ENCODE assay signal across 10 cellular contexts in the genomic region with DNA sequence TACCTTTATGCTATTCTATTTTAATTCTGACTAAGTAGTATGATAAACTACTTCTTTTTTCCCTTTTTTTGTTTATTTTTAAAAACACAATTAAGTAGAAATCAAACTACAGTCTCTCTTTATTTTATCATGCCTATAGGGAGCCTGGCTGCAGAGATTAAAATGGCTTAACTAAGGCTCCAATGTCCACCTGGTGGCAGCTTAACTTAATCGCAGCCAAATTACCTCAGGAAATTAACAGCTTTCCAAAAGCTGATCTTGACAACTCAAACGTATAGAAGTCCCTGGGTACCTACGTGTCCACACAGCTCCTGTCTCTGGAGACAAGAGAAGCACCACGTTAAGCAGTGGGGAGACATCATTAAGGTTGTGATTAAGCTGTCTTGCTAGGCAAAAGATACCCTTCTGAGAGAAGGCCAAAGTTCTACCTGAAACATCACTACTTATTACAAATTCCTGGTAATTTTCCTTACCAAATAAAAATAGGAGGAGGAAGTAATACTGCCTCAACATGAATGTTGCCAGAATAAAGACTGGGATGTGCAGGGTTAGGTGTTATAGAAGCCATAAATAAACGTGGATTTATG.
DNase-seq lines count a peak whose midpoint lies in the region; ATAC-seq and TF ChIP-seq lines count a peak whose summit lies in the region.
"Had no signal": no experiment of that assay in that cellular context is flagged by ENCODE, and none has a peak within 500 bp of the region (broad histone marks: within the 10 kb centered on the region; RNA-seq: fewer than 3 reads in every experiment).

No MANE protein-coding gene starts in this region.

- intact Hi-C loops in esophagus muscularis mucosa (cut with DNase I), result no loop called here

- no peak overlapping the region for H3K4me3 ChIP-seq in MM.1S (ENCODE audit: low read length)
- no peak overlapping the region for H3K4me3 ChIP-seq in cardiac fibroblast (replicated peaks in 1 of 2; ENCODE audit: low read depth in 2 of 2, low read length in 2 of 2)
- H3K4me3 ChIP-seq in esophagus muscularis mucosa, result no peak overlapping the region

- H3K4me2 ChIP-seq in MM.1S (ENCODE audit: low read depth, low read length), result no peak overlapping the region

- DNase-seq in DMS 273 (lab: John Stamatoyannopoulos, UW; ENCODE audit: unreplicated experiment), result peak; percentile 24
- no peak for DNase-seq in DMS 273 treated with DMSO at 0.1 percent for 48 hours (lab: John Stamatoyannopoulos, UW)
- peak; percentile 35 for DNase-seq in MM.1S
- peak; percentile 61 to 62 for DNase-seq in cardiac fibroblast (ENCODE audit: low read depth in 2 of 2)
- no peak for DNase-seq in osteocyte (ENCODE audit: extremely low spot score, unreplicated experiment)
- DNase-seq in activated CD8-positive, alpha-beta memory T cell treated with anti-CD3 and anti-CD28 coated beads, Interleukin-2, amount 10 ng/mL, durations not matched to agents 7 days and 5 days, result no peak
- no peak for DNase-seq in esophagus muscularis mucosa (ENCODE audit: extremely low spot score)
- DNase-seq: activated CD8-positive, alpha-beta T cell treated with anti-CD3 and anti-CD28 coated beads, Interleukin-2, amount 10 ng/mL, durations not matched to agents 7 days and 5 days; stimulated activated CD8-positive, alpha-beta memory T cell treated with anti-CD3 and anti-CD28 coated beads, Interleukin-4, amount 100 ng/mL, for 48 hours had no signal

- H3K4me1 ChIP-seq in MM.1S (ENCODE audit: low read length) (no peaks in the 10 kb centered on the region), esophagus muscularis mucosa (no peaks in the 10 kb centered on the region)

- H3K4me1 Mint-ChIP-seq in osteocyte (ENCODE audit: unreplicated experiment), result no peaks in the 10 kb centered on the region
- H3K4me1 Mint-ChIP-seq in activated CD8-positive, alpha-beta memory T cell treated with anti-CD3 and anti-CD28 coated beads, Interleukin-2, amount 10 ng/mL, durations not matched to agents 7 days and 5 days, result no peaks in the 10 kb centered on the region

- TF ChIP-seq POLR2A in esophagus muscularis mucosa (IDR thresholded peaks at IDR 0.05; ENCODE audit: low read depth), result no peak

- peak; percentile 39 for TF ChIP-seq CTCF in MM.1S (IDR thresholded peaks at IDR 0.05; ENCODE audit: low read length)
- TF ChIP-seq CTCF in cardiac fibroblast (IDR thresholded peaks at IDR 0.05; ENCODE audit: low read depth, low read length), result peak; percentile 67
- TF ChIP-seq CTCF in osteocyte (IDR thresholded peaks at IDR 0.05), result peak; percentile 63
- TF ChIP-seq CTCF in esophagus muscularis mucosa (IDR thresholded peaks at IDR 0.05), result peak in 1 of 3 experiments; percentile 25

- CTCF ChIA-PET in activated CD8-positive, alpha-beta memory T cell treated with anti-CD3 and anti-CD28 coated beads, Interleukin-2, amount 10 ng/mL, durations not matched to agents 7 days and 5 days (lab: Charles Lee), result no interaction called here

- peaks cover 17% of the 10 kb centered on the region for H3K9me3 Mint-ChIP-seq in osteocyte (ENCODE audit: unreplicated experiment)
- H3K9me3 Mint-ChIP-seq in activated CD8-positive, alpha-beta memory T cell treated with anti-CD3 and anti-CD28 coated beads, Interleukin-2, amount 10 ng/mL, durations not matched to agents 7 days and 5 days (ENCODE audit: low read depth), result no peaks in the 10 kb centered on the region

- no peaks in the 10 kb centered on the region for H3F3A ChIP-seq in MM.1S (ENCODE audit: insufficient read depth, low read length)

- H3K36me3 ChIP-seq in MM.1S (replicated peaks; ENCODE audit: insufficient read depth, low read length), result no peaks in the 10 kb centered on the region
- H3K36me3 ChIP-seq in esophagus muscularis mucosa, result no peaks in the 10 kb centered on the region

- no peaks in the 10 kb centered on the region for H3K36me3 Mint-ChIP-seq in osteocyte (ENCODE audit: unreplicated experiment)
- H3K36me3 Mint-ChIP-seq in activated CD8-positive, alpha-beta memory T cell treated with anti-CD3 and anti-CD28 coated beads, Interleukin-2, amount 10 ng/mL, durations not matched to agents 7 days and 5 days, result no peaks in the 10 kb centered on the region

- no peak overlapping the region for H3K9ac ChIP-seq in MM.1S (ENCODE audit: low read length)

- H3K9me2 ChIP-seq in MM.1S (replicated peaks; ENCODE audit: insufficient read depth, low read length), result no peaks in the 10 kb centered on the region

- H3K79me2 ChIP-seq in MM.1S (ENCODE audit: low read length), result no peaks in the 10 kb centered on the region

- TF ChIP-seq EP300 in esophagus muscularis mucosa (IDR thresholded peaks at IDR 0.05), result no peak

- H3K27me3 Mint-ChIP-seq in osteocyte (ENCODE audit: unreplicated experiment), result peaks cover 58% of the 10 kb centered on the region
- H3K27me3 Mint-ChIP-seq in activated CD8-positive, alpha-beta memory T cell treated with anti-CD3 and anti-CD28 coated beads, Interleukin-2, amount 10 ng/mL, durations not matched to agents 7 days and 5 days, result peaks cover 2% of the 10 kb centered on the region

- 26% methylated on average over 5 of the region's 5 CpGs for WGBS in esophagus muscularis mucosa

- no peak for ATAC-seq in GM21423 (IDR thresholded peaks at IDR 0.05; ENCODE audit: unreplicated experiment)
- ATAC-seq in activated CD8-positive, alpha-beta memory T cell treated with anti-CD3 and anti-CD28 coated beads, Interleukin-2, amount 10 ng/mL, durations not matched to agents 7 days and 5 days, result no peak
- ATAC-seq: activated CD8-positive, alpha-beta T cell treated with anti-CD3 and anti-CD28 coated beads, Interleukin-2, amount 10 ng/mL, durations not matched to agents 7 days and 5 days had no signal

- H3K9me3 ChIP-seq in MM.1S (replicated peaks; ENCODE audit: insufficient read depth, low read length) (no peaks in the 10 kb centered on the region), esophagus muscularis mucosa (peaks cover 0 to 14% (median 13%) of the 10 kb centered on the region in 4 donors)

- H4K20me1 ChIP-seq in MM.1S (ENCODE audit: insufficient read depth, low read length), result no peaks in the 10 kb centered on the region

- H3K4me3 Mint-ChIP-seq in osteocyte (ENCODE audit: unreplicated experiment), result no peak overlapping the region
- H3K4me3 Mint-ChIP-seq in activated CD8-positive, alpha-beta memory T cell treated with anti-CD3 and anti-CD28 coated beads, Interleukin-2, amount 10 ng/mL, durations not matched to agents 7 days and 5 days, result no peak overlapping the region
- H3K4me3 Mint-ChIP-seq: activated CD8-positive, alpha-beta T cell treated with anti-CD3 and anti-CD28 coated beads, Interleukin-2, amount 10 ng/mL, durations not matched to agents 7 days and 5 days had no signal

- no peak overlapping the region for H2AFZ ChIP-seq in MM.1S (ENCODE audit: low read length)

- H3K27me3 ChIP-seq in MM.1S (replicated peaks; ENCODE audit: insufficient read depth, low read length) (no peaks in the 10 kb centered on the region), esophagus muscularis mucosa (peaks cover 0 to 12% (median 0%) of the 10 kb centered on the region in 4 donors)

- H3K27ac Mint-ChIP-seq in osteocyte (ENCODE audit: unreplicated experiment), result no peak overlapping the region
- H3K27ac Mint-ChIP-seq in activated CD8-positive, alpha-beta memory T cell treated with anti-CD3 and anti-CD28 coated beads, Interleukin-2, amount 10 ng/mL, durations not matched to agents 7 days and 5 days, result no peak overlapping the region
- H3K27ac Mint-ChIP-seq: activated CD8-positive, alpha-beta T cell treated with anti-CD3 and anti-CD28 coated beads, Interleukin-2, amount 10 ng/mL, durations not matched to agents 7 days and 5 days had no signal

- H3K27ac ChIP-seq in MM.1S (ENCODE audit: low read length), result no peak overlapping the region
- no peak overlapping the region for H3K27ac ChIP-seq in esophagus muscularis mucosa (replicated peaks in 1 of 4)

Comparison
In these comparisons a context has a peak if more than half of its experiments do, and no peak if none do; other contexts are left out.
1. DNase-seq: peak in DMS 273 (single experiment), MM.1S (single experiment) and cardiac fibroblast (2 of 2); none in DMS 273 treated with DMSO at 0.1 percent for 48 hours (single experiment), osteocyte (single experiment), activated CD8-positive, alpha-beta memory T cell treated with anti-CD3 and anti-CD28 coated beads, Interleukin-2, amount 10 ng/mL, durations not matched to agents 7 days and 5 days (single experiment) and esophagus muscularis mucosa (single experiment).